ENCODE assay signal across 8 cellular contexts in the genomic region with DNA sequence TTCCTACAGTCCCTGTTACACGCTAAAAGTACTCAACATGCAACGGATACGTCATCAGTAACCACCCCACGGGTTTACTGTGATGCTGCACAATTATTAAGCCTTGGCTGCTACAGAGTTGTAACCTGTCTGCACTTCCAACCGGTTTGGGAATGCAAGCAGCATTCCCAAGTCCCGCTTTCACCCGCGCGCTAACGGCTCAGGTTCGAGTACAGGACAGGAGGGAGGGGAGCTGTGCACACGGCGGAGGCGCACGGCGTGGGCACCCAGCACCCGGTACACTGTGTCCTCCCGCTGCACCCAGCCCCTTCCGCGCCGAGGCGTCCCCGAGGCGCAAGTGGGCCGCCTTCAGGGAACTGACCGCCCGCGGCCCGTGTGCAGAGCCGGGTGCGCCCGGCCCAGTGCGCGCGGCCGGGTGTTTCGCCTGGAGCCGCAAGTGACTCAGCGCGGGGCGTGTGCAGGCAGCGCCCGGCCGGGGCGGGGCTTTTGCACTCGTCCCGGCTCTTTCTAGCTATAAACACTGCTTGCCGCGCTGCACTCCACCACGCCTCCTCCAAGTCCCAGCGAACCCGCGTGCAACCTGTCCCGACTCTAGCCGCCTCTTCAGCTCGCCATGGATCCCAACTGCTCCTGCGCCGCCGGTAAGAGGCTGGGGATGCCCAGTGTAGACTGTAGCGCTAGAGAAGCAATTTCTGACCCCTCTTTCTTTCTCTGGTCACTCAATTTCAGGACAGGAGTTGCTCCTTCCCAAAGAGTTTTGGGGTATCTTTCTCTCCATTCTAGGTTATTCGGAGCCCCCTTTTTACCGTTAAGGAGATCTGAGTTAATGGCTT. TPM values are rescaled to one million over a fixed set of nuclear protein-coding genes. Genes with fewer than 3 reads are reported as not detected.
DNase-seq lines count a peak whose midpoint lies in the region; ATAC-seq and TF ChIP-seq lines count a peak whose summit lies in the region.

A gene (plus strand): TSS at position 542 of the 833 bp plus-strand sequence. CDS start 72 bp downstream, at position 614.

- peak within 1 kb of the TSS; percentile 92 for H3K4me3 Mint-ChIP-seq in activated T-cell treated with anti-CD3 and anti-CD28 coated beads, Interleukin-2, amount 50 U/mL, for 4 hours

- peaks cover 61% of the 10 kb centered on the region for H3K4me1 Mint-ChIP-seq in activated T-cell treated with anti-CD3 and anti-CD28 coated beads, Interleukin-2, amount 50 U/mL, for 4 hours (ENCODE audit: low read depth)

- DNase-seq in DMS53 (lab: John Stamatoyannopoulos, UW) (peak; percentile 99), Panc1 (ENCODE audit: low read depth, low spot score) (no peak)
- peak; percentile 79 for DNase-seq in activated T-cell treated with anti-CD3 and anti-CD28 coated beads, Interleukin-2, amount 50 U/mL, for 4 hours
- peak; percentile 69 to 85 for DNase-seq in stimulated activated CD8-positive, alpha-beta memory T cell treated with anti-CD3 and anti-CD28 coated beads, Interleukin-7, amount 100 ng/mL, for 4 hours (ENCODE audit: low read depth in 2 of 2)

- TF ChIP-seq EP300 in Ishikawa (IDR thresholded peaks at IDR 0.05; ENCODE audit: borderline replicate concordance): no peak

- in situ Hi-C loops in Panc1 (cut with HindIII; ENCODE audit: low pct_unique_long_range_greater_than_20kb, low sequenced_read_pairs): no loop called here

- H3K4me1 ChIP-seq in Panc1 (ENCODE audit: control insufficient read depth, insufficient read depth, low read length) (peaks cover 62% of the 10 kb centered on the region), esophagus (ENCODE audit: control insufficient read depth in 2 of 2, insufficient read depth in 2 of 2, low read length in 1 of 2) (peaks cover 0 to 28% of the 10 kb centered on the region in 2 donors), muscle layer of duodenum (ENCODE audit: control insufficient read depth in 1 of 2, insufficient read depth in 2 of 2, low read length in 2 of 2) (peaks cover 3 to 10% of the 10 kb centered on the region in 2 donors)

- no peaks in the 10 kb centered on the region for H3K9me3 Mint-ChIP-seq in activated T-cell treated with anti-CD3 and anti-CD28 coated beads, Interleukin-2, amount 50 U/mL, for 4 hours

- H3K36me3 ChIP-seq in Panc1 (ENCODE audit: control insufficient read depth, insufficient read depth, low read length) (peaks cover 3% of the 10 kb centered on the region; the same call in 1 of the 2 replicates), esophagus (ENCODE audit: control insufficient read depth in 2 of 2, insufficient read depth in 2 of 2, low read length in 1 of 2) (no peaks in the 10 kb centered on the region), muscle layer of duodenum (ENCODE audit: control insufficient read depth in 1 of 2, insufficient read depth in 2 of 2, low read length in 2 of 2) (peaks cover 0 to 7% of the 10 kb centered on the region in 2 donors)

- peak; percentile 78 for ATAC-seq in GM21619 (IDR thresholded peaks at IDR 0.05; ENCODE audit: unreplicated experiment)
- ATAC-seq in Panc1: peak; percentile 77
- peak; percentile 81 to 86 for ATAC-seq in activated T-cell treated with anti-CD3 and anti-CD28 coated beads, Interleukin-2, amount 50 U/mL, for 4 hours

- 3 to 5% methylated on average over 62 of the region's 62 CpGs for WGBS in esophagus, 2 donors

- H3K36me3 Mint-ChIP-seq in activated T-cell treated with anti-CD3 and anti-CD28 coated beads, Interleukin-2, amount 50 U/mL, for 4 hours (ENCODE audit: insufficient read depth): no peaks in the 10 kb centered on the region

- BruUV-seq in Panc1 (replicated peaks; lab: Mats Ljungman, UMichigan): TSS peak; percentile 60

- H3K27ac ChIP-seq in Panc1 (ENCODE audit: low read length): peak within 1 kb of the TSS; percentile 95
- peak within 1 kb of the TSS; percentile 93 to 97 for H3K27ac ChIP-seq in esophagus (ENCODE audit: low read depth in 2 of 2, low read length in 1 of 2)
- H3K27ac ChIP-seq in muscle layer of duodenum (ENCODE audit: low read length): peak within 1 kb of the TSS; percentile 96

- CTCF ChIA-PET in Panc1 (lab: Charles Lee): interaction anchor here (0.7 to 1.0 kb wide), 3 partner anchors 9 to 17 kb away, joined by 3 read pairs; a partner anchor contains a TSS

- intact Hi-C loops in Panc1 (cut with micrococcal nuclease; ENCODE audit: unreplicated experiment): loop anchor here (5.0 kb wide), 1 partner anchor 94 kb away; no protein-coding TSS in a partner anchor

- H3K27me3 ChIP-seq in Panc1 (ENCODE audit: control insufficient read depth, insufficient read depth, low read length) (no peaks in the 10 kb centered on the region), esophagus (ENCODE audit: control insufficient read depth in 1 of 2, insufficient read depth in 2 of 2, low read length in 2 of 2) (no peaks in the 10 kb centered on the region), muscle layer of duodenum (ENCODE audit: low read depth, low read length) (no peaks in the 10 kb centered on the region)

- H3K9me3 ChIP-seq in Panc1 (ENCODE audit: control insufficient read depth, insufficient read depth, low read depth, low read length) (no peaks in the 10 kb centered on the region), esophagus (ENCODE audit: control insufficient read depth in 2 of 2, insufficient read depth in 1 of 2, low read depth in 1 of 2, low read length in 1 of 2) (no peaks in the 10 kb centered on the region), muscle layer of duodenum (ENCODE audit: control insufficient read depth in 1 of 2, low read length in 2 of 2) (no peaks in the 10 kb centered on the region)

- H3K4me3 ChIP-seq in Panc1 (ENCODE audit: low read depth in 2 of 2, low read length in 2 of 2) (peak within 1 kb of the TSS; percentile 78 to 87), esophagus (ENCODE audit: low read depth in 1 of 2, low read length in 2 of 2) (peak within 1 kb of the TSS; percentile 51 to 56), muscle layer of duodenum (ENCODE audit: low read depth in 1 of 2, low read length in 2 of 2) (peak within 1 kb of the TSS; percentile 82 to 91)

- POLR2A ChIA-PET in Panc1 (lab: Charles Lee): interaction anchor here (0.7 kb wide), 2 partner anchors 12 to 19 kb away, joined by 3 to 4 read pairs; no protein-coding TSS in a partner anchor

- H3K27me3 Mint-ChIP-seq in activated T-cell treated with anti-CD3 and anti-CD28 coated beads, Interleukin-2, amount 50 U/mL, for 4 hours (ENCODE audit: low read depth): no peaks in the 10 kb centered on the region

- no peak; the same call in 1 of the 2 replicates for TF ChIP-seq RAD21 in Ishikawa (IDR thresholded peaks at IDR 0.05; ENCODE audit: low read depth)

- no peak for TF ChIP-seq CTCF in Panc1 (IDR thresholded peaks at IDR 0.05)

TF ChIP-seq in Ishikawa, 13 proteins besides CTCF, POLR2A, EP300 and RAD21:
- TF ChIP-seq CREB1 (IDR thresholded peaks at IDR 0.05; ENCODE audit: low read depth): no peak
- TF ChIP-seq, protein P1, sequence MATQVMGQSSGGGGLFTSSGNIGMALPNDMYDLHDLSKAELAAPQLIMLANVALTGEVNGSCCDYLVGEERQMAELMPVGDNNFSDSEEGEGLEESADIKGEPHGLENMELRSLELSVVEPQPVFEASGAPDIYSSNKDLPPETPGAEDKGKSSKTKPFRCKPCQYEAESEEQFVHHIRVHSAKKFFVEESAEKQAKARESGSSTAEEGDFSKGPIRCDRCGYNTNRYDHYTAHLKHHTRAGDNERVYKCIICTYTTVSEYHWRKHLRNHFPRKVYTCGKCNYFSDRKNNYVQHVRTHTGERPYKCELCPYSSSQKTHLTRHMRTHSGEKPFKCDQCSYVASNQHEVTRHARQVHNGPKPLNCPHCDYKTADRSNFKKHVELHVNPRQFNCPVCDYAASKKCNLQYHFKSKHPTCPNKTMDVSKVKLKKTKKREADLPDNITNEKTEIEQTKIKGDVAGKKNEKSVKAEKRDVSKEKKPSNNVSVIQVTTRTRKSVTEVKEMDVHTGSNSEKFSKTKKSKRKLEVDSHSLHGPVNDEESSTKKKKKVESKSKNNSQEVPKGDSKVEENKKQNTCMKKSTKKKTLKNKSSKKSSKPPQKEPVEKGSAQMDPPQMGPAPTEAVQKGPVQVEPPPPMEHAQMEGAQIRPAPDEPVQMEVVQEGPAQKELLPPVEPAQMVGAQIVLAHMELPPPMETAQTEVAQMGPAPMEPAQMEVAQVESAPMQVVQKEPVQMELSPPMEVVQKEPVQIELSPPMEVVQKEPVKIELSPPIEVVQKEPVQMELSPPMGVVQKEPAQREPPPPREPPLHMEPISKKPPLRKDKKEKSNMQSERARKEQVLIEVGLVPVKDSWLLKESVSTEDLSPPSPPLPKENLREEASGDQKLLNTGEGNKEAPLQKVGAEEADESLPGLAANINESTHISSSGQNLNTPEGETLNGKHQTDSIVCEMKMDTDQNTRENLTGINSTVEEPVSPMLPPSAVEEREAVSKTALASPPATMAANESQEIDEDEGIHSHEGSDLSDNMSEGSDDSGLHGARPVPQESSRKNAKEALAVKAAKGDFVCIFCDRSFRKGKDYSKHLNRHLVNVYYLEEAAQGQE (IDR thresholded peaks at IDR 0.05; ENCODE audit: low read depth): no peak
- no peak for TF ChIP-seq TEAD4 (IDR thresholded peaks at IDR 0.05)
- no peak; the same call in 1 of the 2 replicates for TF ChIP-seq TCF12 (IDR thresholded peaks at IDR 0.05; ENCODE audit: low read depth)
- no peak for TF ChIP-seq CEBPB (IDR thresholded peaks at IDR 0.05)
- peak; percentile 38; the same call in 1 of the 2 replicates for TF ChIP-seq YY1 (IDR thresholded peaks at IDR 0.05; ENCODE audit: low read depth)
- TF ChIP-seq TAF1 (IDR thresholded peaks at IDR 0.05; ENCODE audit: low read depth): no peak; the same call in 1 of the 2 replicates
- TF ChIP-seq NFIC (IDR thresholded peaks at IDR 0.05): no peak
- TF ChIP-seq ZBTB7A (IDR thresholded peaks at IDR 0.05; ENCODE audit: low read depth): no peak
- TF ChIP-seq, protein P2, sequence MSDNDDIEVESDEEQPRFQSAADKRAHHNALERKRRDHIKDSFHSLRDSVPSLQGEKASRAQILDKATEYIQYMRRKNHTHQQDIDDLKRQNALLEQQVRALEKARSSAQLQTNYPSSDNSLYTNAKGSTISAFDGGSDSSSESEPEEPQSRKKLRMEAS (IDR thresholded peaks at IDR 0.05): peak; percentile 81
- no peak for TF ChIP-seq FOXM1 (IDR thresholded peaks at IDR 0.05; ENCODE audit: borderline replicate concordance, low read depth)
- no peak for TF ChIP-seq EGR1 (IDR thresholded peaks at IDR 0.05)

RNA-seq across cellular contexts. Expression of the gene that starts here (rescaled TPM):
- total RNA-seq in Panc1 (2021; ENCODE audit: unreplicated experiment): 673 TPM
- 986 TPM for polyA plus RNA-seq in Panc1 (2012; ENCODE audit: insufficient read length)
- total RNA-seq in activated T-cell treated with anti-CD3 and anti-CD28 coated beads, Interleukin-2, amount 50 U/mL, for 4 hours: 100 to 1,000 TPM; 186 to 438 (median 301) TPM
- polyA plus RNA-seq in esophagus: 100 to 1,000 TPM; 264 to 473 TPM
